In the genomic region with DNA sequence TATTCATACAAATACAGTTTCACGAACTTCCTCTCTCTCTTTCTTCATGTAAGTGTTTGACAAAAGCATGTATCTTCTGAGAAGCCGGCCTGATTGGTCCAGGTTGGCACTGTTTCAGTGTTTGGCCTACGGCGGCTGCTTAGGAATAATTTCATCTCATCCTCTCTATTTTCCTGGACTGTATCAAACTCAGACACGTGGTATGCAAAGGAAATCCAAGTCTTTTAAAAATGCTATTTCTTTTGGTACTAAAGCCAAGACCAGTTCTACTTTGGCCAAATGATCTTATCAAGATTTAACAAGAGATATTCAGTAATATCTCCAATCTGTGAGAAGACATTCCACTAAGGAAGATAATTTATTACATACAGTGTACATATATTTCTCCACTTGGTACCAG, we compare ENCODE assay signal across 18 cellular contexts.
DNase-seq lines count a peak whose midpoint lies in the region; ATAC-seq, FAIRE-seq and TF ChIP-seq lines count a peak whose summit lies in the region.
"Had no signal": no experiment of that assay in that cellular context is flagged by ENCODE, and none has a peak within 500 bp of the region (broad histone marks: within the 10 kb centered on the region; RNA-seq: fewer than 3 reads in every experiment).

No MANE protein-coding gene starts in this region.

- no peak for ATAC-seq in stimulated activated memory B cell treated with anti-CD40 and anti-IgM and Interleukin-4, amounts not matched to agents 10 μg/mL and 1 μg/mL and 100 μg/mL, for 72 hours
- ATAC-seq in HG03432 (IDR thresholded peaks at IDR 0.05; ENCODE audit: unreplicated experiment) = no peak
- ATAC-seq in stimulated activated effector memory CD8-positive, alpha-beta T cell treated with anti-CD3 and anti-CD28 coated beads, Interleukin-12 subunit alpha, Interleukin-12 subunit beta, amount 100 ng/mL, for 72 hours = no peak
- ATAC-seq: left lobe of liver; naive thymus-derived CD8-positive, alpha-beta T cell had no signal

- H3K4me1 Mint-ChIP-seq in stimulated activated memory B cell treated with anti-CD40 and anti-IgM and Interleukin-4, amounts not matched to agents 10 μg/mL and 1 μg/mL and 100 μg/mL, for 72 hours = peaks cover 76% of the 10 kb centered on the region
- peaks cover 5% of the 10 kb centered on the region for H3K4me1 Mint-ChIP-seq in stimulated activated effector memory CD8-positive, alpha-beta T cell treated with anti-CD3 and anti-CD28 coated beads, Interleukin-12 subunit alpha, Interleukin-12 subunit beta, amount 100 ng/mL, for 72 hours
- H3K4me1 Mint-ChIP-seq: activated naive CD4-positive, alpha-beta T cell treated with anti-CD3 and anti-CD28 coated beads, Interleukin-2, amount 10 ng/mL, durations not matched to agents 7 days and 5 days had no signal

- WGBS in SK-N-SH (ENCODE audit: low lambda C conversion rate) = 43% methylated on average over 5 of the region's 5 CpGs
- 59 to 81% methylated on average over 5 of the region's 5 CpGs for WGBS in thyroid gland, 2 donors

- no peak overlapping the region for H2AFZ ChIP-seq in SK-N-SH (ENCODE audit: low read depth)

- H3K4me3 ChIP-seq in SK-N-SH (ENCODE audit: low read depth in 2 of 2, low read length in 1 of 2) = no peak overlapping the region
- H3K4me3 ChIP-seq in fibroblast of the aortic adventitia (ENCODE audit: low read depth, low read length) = no peak overlapping the region
- H3K4me3 ChIP-seq in thyroid gland (replicated peaks in 1 of 3) = no peak overlapping the region

- no peaks in the 10 kb centered on the region; the same call in 1 of the 2 replicates for H3K79me2 ChIP-seq in SK-N-SH (ENCODE audit: insufficient read depth)

- intact Hi-C loops in thyroid gland (cut with DNase I) = no loop called here

- TF ChIP-seq EP300 in SK-N-SH (IDR thresholded peaks at IDR 0.05; ENCODE audit: borderline replicate concordance in 1 of 2, low read depth in 1 of 2, low read length in 1 of 2) = peak in 1 of 2 experiments; percentile 60; a peak in 1 of 4 replicates

- peak; percentile 17 for FAIRE-seq in GM12892 (lab: Jason Lieb, UNC)

- peak overlapping the region; percentile 31 for H3K4me3 Mint-ChIP-seq in stimulated activated memory B cell treated with anti-CD40 and anti-IgM and Interleukin-4, amounts not matched to agents 10 μg/mL and 1 μg/mL and 100 μg/mL, for 72 hours
- no peak overlapping the region for H3K4me3 Mint-ChIP-seq in stimulated activated effector memory CD8-positive, alpha-beta T cell treated with anti-CD3 and anti-CD28 coated beads, Interleukin-12 subunit alpha, Interleukin-12 subunit beta, amount 100 ng/mL, for 72 hours
- H3K4me3 Mint-ChIP-seq: activated naive CD4-positive, alpha-beta T cell treated with anti-CD3 and anti-CD28 coated beads, Interleukin-2, amount 10 ng/mL, durations not matched to agents 7 days and 5 days; naive thymus-derived CD8-positive, alpha-beta T cell had no signal

- peak overlapping the region; percentile 89 for H3K27ac Mint-ChIP-seq in stimulated activated memory B cell treated with anti-CD40 and anti-IgM and Interleukin-4, amounts not matched to agents 10 μg/mL and 1 μg/mL and 100 μg/mL, for 72 hours
- no peak overlapping the region for H3K27ac Mint-ChIP-seq in stimulated activated effector memory CD8-positive, alpha-beta T cell treated with anti-CD3 and anti-CD28 coated beads, Interleukin-12 subunit alpha, Interleukin-12 subunit beta, amount 100 ng/mL, for 72 hours
- H3K27ac Mint-ChIP-seq: activated naive CD4-positive, alpha-beta T cell treated with anti-CD3 and anti-CD28 coated beads, Interleukin-2, amount 10 ng/mL, durations not matched to agents 7 days and 5 days had no signal

- H3K36me3 Mint-ChIP-seq in stimulated activated memory B cell treated with anti-CD40 and anti-IgM and Interleukin-4, amounts not matched to agents 10 μg/mL and 1 μg/mL and 100 μg/mL, for 72 hours = peaks cover 5% of the 10 kb centered on the region
- H3K36me3 Mint-ChIP-seq in stimulated activated effector memory CD8-positive, alpha-beta T cell treated with anti-CD3 and anti-CD28 coated beads, Interleukin-12 subunit alpha, Interleukin-12 subunit beta, amount 100 ng/mL, for 72 hours = no peaks in the 10 kb centered on the region
- H3K36me3 Mint-ChIP-seq: activated naive CD4-positive, alpha-beta T cell treated with anti-CD3 and anti-CD28 coated beads, Interleukin-2, amount 10 ng/mL, durations not matched to agents 7 days and 5 days; naive thymus-derived CD8-positive, alpha-beta T cell had no signal

- H3K27me3 ChIP-seq in SK-N-SH (ENCODE audit: insufficient read depth) (no peaks in the 10 kb centered on the region), thyroid gland (no peaks in the 10 kb centered on the region)

- H3K36me3 ChIP-seq in SK-N-SH (replicated peaks in 1 of 2; ENCODE audit: control insufficient read depth in 1 of 2, insufficient read depth in 2 of 2, low read length in 1 of 2) (no peaks in the 10 kb centered on the region), thyroid gland (no peaks in the 10 kb centered on the region)

- TF ChIP-seq POLR2A in GM12892 (IDR thresholded peaks at IDR 0.05; ENCODE audit: low read depth, low read length) (no peak), thyroid gland (IDR thresholded peaks at IDR 0.05) (no peak)

- DNase-seq in GM12892 (ENCODE audit: insufficient read length) = no peak
- no peak for DNase-seq in SK-N-SH
- DNase-seq in fibroblast of the aortic adventitia (ENCODE audit: low read depth) = peak; percentile 68
- no peak for DNase-seq in thyroid gland
- no peak for DNase-seq in stimulated activated effector memory CD8-positive, alpha-beta T cell treated with anti-CD3 and anti-CD28 coated beads, Interleukin-12 subunit alpha, Interleukin-12 subunit beta, amount 100 ng/mL, for 72 hours (ENCODE audit: low spot score in 2 of 2)
- DNase-seq: activated CD4-positive, alpha-beta T cell treated with anti-CD3 and anti-CD28 coated beads for 4 hours; activated naive CD4-positive, alpha-beta T cell treated with anti-CD3 and anti-CD28 coated beads, Interleukin-2, amount 10 ng/mL, durations not matched to agents 7 days and 5 days; activated T-cell treated with anti-CD3 and anti-CD28 coated beads for 4 hours; DMS53; effector memory CD4-positive, alpha-beta T cell; naive thymus-derived CD8-positive, alpha-beta T cell; NCI-H2081 treated with DMSO at 0.1 percent for 48 hours; SHP77; stimulated activated CD4-positive, alpha-beta T cell treated with anti-CD3 and anti-CD28 coated beads, Interleukin-15, amount 100 ng/mL, for 24 hours; T-helper 2 cell had no signal

- H3K4me2 ChIP-seq in SK-N-SH = 0 out of 2 replicates have a peak overlapping the region, but pooled peaks have one; percentile 1

- TF ChIP-seq CTCF in SK-N-SH (IDR thresholded peaks at IDR 0.05) = no peak
- no peak for TF ChIP-seq CTCF in fibroblast of the aortic adventitia (IDR thresholded peaks at IDR 0.05; ENCODE audit: insufficient read depth, low read length)
- TF ChIP-seq CTCF in thyroid gland (IDR thresholded peaks at IDR 0.05) = no peak

- H3K9me2 ChIP-seq in SK-N-SH = no peaks in the 10 kb centered on the region

- no peak overlapping the region for H3K9ac ChIP-seq in SK-N-SH

- H3K27me3 Mint-ChIP-seq in stimulated activated memory B cell treated with anti-CD40 and anti-IgM and Interleukin-4, amounts not matched to agents 10 μg/mL and 1 μg/mL and 100 μg/mL, for 72 hours = no peaks in the 10 kb centered on the region
- H3K27me3 Mint-ChIP-seq: naive thymus-derived CD8-positive, alpha-beta T cell had no signal

- no peaks in the 10 kb centered on the region for H3K9me3 Mint-ChIP-seq in stimulated activated memory B cell treated with anti-CD40 and anti-IgM and Interleukin-4, amounts not matched to agents 10 μg/mL and 1 μg/mL and 100 μg/mL, for 72 hours
- no peaks in the 10 kb centered on the region for H3K9me3 Mint-ChIP-seq in stimulated activated effector memory CD8-positive, alpha-beta T cell treated with anti-CD3 and anti-CD28 coated beads, Interleukin-12 subunit alpha, Interleukin-12 subunit beta, amount 100 ng/mL, for 72 hours
- H3K9me3 Mint-ChIP-seq: activated naive CD4-positive, alpha-beta T cell treated with anti-CD3 and anti-CD28 coated beads, Interleukin-2, amount 10 ng/mL, durations not matched to agents 7 days and 5 days; naive thymus-derived CD8-positive, alpha-beta T cell had no signal

- peaks cover 5% of the 10 kb centered on the region; the same call in 1 of the 2 replicates for H4K20me1 ChIP-seq in SK-N-SH (ENCODE audit: insufficient read depth)

- no peak for TF ChIP-seq RAD21 in SK-N-SH (IDR thresholded peaks at IDR 0.05; ENCODE audit: low read length)

- H3K4me1 ChIP-seq in SK-N-SH (ENCODE audit: control insufficient read depth in 1 of 2, insufficient read depth in 2 of 2, low read depth in 1 of 2, low read length in 1 of 2) = peaks cover 3 to 49% of the 10 kb centered on the region in 2 experiments; a peak in 3 of 4 replicates
- H3K4me1 ChIP-seq in thyroid gland = peaks cover 13 to 22% of the 10 kb centered on the region in 2 donors

- peak overlapping the region; percentile 1 to 68; a peak in 2 of 4 replicates for H3K27ac ChIP-seq in SK-N-SH (ENCODE audit: low read depth in 2 of 2, low read length in 1 of 2)
- no peak overlapping the region for H3K27ac ChIP-seq in thyroid gland

- CTCF ChIA-PET in SK-N-SH (lab: Yijun Ruan, JAX) = interaction anchor here (1.1 to 1.9 kb wide), 3 partner anchors 13 to 63 kb away, joined by 3 to 9 read pairs (median 3); no protein-coding TSS in a partner anchor

- no peaks in the 10 kb centered on the region for H3K9me3 ChIP-seq in SK-N-SH
- no peaks in the 10 kb centered on the region for H3K9me3 ChIP-seq in thyroid gland

- POLR2A ChIA-PET in SK-N-SH (lab: Yijun Ruan, JAX) = no interaction called here

- peaks cover 4% of the 10 kb centered on the region for H3F3A ChIP-seq in SK-N-SH (replicated peaks; ENCODE audit: insufficient read depth)

TF ChIP-seq in SK-N-SH, 30 proteins besides CTCF, POLR2A, EP300 and RAD21 (continues in another document):
- TF ChIP-seq, protein P1, sequence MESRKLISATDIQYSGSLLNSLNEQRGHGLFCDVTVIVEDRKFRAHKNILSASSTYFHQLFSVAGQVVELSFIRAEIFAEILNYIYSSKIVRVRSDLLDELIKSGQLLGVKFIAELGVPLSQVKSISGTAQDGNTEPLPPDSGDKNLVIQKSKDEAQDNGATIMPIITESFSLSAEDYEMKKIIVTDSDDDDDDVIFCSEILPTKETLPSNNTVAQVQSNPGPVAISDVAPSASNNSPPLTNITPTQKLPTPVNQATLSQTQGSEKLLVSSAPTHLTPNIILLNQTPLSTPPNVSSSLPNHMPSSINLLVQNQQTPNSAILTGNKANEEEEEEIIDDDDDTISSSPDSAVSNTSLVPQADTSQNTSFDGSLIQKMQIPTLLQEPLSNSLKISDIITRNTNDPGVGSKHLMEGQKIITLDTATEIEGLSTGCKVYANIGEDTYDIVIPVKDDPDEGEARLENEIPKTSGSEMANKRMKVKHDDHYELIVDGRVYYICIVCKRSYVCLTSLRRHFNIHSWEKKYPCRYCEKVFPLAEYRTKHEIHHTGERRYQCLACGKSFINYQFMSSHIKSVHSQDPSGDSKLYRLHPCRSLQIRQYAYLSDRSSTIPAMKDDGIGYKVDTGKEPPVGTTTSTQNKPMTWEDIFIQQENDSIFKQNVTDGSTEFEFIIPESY (IDR thresholded peaks at IDR 0.05; ENCODE audit: borderline replicate concordance, low read depth) = no peak
- TF ChIP-seq CHD2 (IDR thresholded peaks at IDR 0.05; ENCODE audit: low read length, partially characterized antibody) (no peak), MXI1 (IDR thresholded peaks at IDR 0.05; ENCODE audit: low read depth, low read length) (no peak), YY1 (IDR thresholded peaks at IDR 0.05; ENCODE audit: low read depth) (no peak)

Comparison
In these comparisons a context has a peak if more than half of its experiments do, and no peak if none do; other contexts are left out.
1. H3K27ac ChIP-seq: peak in SK-N-SH (2 of 2); none in thyroid gland (0 of 3).